Comparison of ENCODE assay signal across 5 cellular contexts in genomic region chr9:116218399-116218798, GRCh38.
"Had no signal": no experiment of that assay in that cellular context is flagged by ENCODE, and none has a peak within 500 bp of the region (broad histone marks: within the 10 kb centered on the region; RNA-seq: fewer than 3 reads in every experiment).

No MANE protein-coding gene starts in this region.

- H3K4me3 ChIP-seq: K562 had no signal

- ATAC-seq: HepG2, K562 had no signal

- H3K27ac ChIP-seq: HL-60 had no signal

- DNase-seq: IMR-90, KBM-7 had no signal
